ENCODE assay signal across 14 cellular contexts in the genomic region with DNA sequence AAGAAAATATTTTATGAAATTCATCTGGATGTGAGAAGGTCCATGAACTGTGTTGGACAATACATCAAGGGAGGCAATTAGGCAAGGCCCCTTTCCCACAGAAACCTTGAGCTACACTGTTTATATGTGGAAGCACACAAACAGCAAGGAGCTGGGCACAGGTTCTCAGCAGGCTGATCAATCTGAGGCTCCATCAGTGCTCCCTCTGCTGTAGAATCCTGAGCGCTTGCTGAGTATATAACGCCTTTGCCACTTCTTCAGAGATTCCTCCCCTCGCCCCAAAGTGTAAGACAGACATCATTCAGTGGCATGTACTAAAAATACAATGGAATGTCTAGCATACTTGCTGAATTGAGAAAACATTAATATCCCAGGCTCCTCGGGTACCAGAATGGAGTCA.
A peak's percentile ranks its signal among the peaks of the same experiment; 100 is the strongest.
DNase-seq lines count a peak whose midpoint lies in the region; ATAC-seq and TF ChIP-seq lines count a peak whose summit lies in the region.
"Had no signal": no experiment of that assay in that cellular context is flagged by ENCODE, and none has a peak within 500 bp of the region (broad histone marks: within the 10 kb centered on the region; RNA-seq: fewer than 3 reads in every experiment).

No MANE protein-coding gene starts in this region.

- no peak overlapping the region for H4K5ac ChIP-seq in H9 (ENCODE audit: insufficient read length, low read depth, low read length)

- H3K79me2 ChIP-seq in H9 (ENCODE audit: insufficient read depth, low read length) = no peaks in the 10 kb centered on the region
- H3K79me2 ChIP-seq in neural progenitor cell (ENCODE audit: low read depth) = no peaks in the 10 kb centered on the region

- H3K36me3 ChIP-seq in endodermal cell (ENCODE audit: control insufficient read depth, insufficient read depth, low read length) = no peaks in the 10 kb centered on the region
- no peaks in the 10 kb centered on the region for H3K36me3 ChIP-seq in neural progenitor cell
- H3K36me3 ChIP-seq in right atrium auricular region = no peaks in the 10 kb centered on the region

- H3K56ac ChIP-seq in H9 (ENCODE audit: insufficient read length, low read depth, low read length) = no peak overlapping the region

- H3K4ac ChIP-seq in H9 (ENCODE audit: low read depth, low read length) = no peak overlapping the region

- no peak overlapping the region for H2BK12ac ChIP-seq in H9 (ENCODE audit: insufficient read length, low read depth, low read length)

- no peak overlapping the region for H2BK5ac ChIP-seq in H9 (ENCODE audit: insufficient read length, low read length)

- H2AFZ ChIP-seq in H9 (ENCODE audit: low read length) = no peak overlapping the region
- no peak overlapping the region for H2AFZ ChIP-seq in neural progenitor cell (replicated peaks)

- H3K27ac ChIP-seq in H9 (ENCODE audit: insufficient read length, low read depth, low read length) = no peak overlapping the region
- no peak overlapping the region for H3K27ac ChIP-seq in endodermal cell (ENCODE audit: low read depth, low read length)
- H3K27ac ChIP-seq in neural progenitor cell = no peak overlapping the region
- H3K27ac ChIP-seq in right atrium auricular region = no peak overlapping the region

- H3T11ph ChIP-seq in H9 (ENCODE audit: low read length) = no peak overlapping the region

- H2BK15ac ChIP-seq in H9 (ENCODE audit: low read depth, low read length) = no peak overlapping the region

- no peak for ATAC-seq in GM18502 (IDR thresholded peaks at IDR 0.05; ENCODE audit: poor library complexity, unreplicated experiment)
- ATAC-seq: CD8-positive, alpha-beta T cell had no signal

- no peaks in the 10 kb centered on the region for H3K36me3 Mint-ChIP-seq in H9 (ENCODE audit: insufficient read depth in 1 of 3, low read depth in 3 of 3)
- no peaks in the 10 kb centered on the region for H3K36me3 Mint-ChIP-seq in endodermal cell (ENCODE audit: low read depth)
- H3K36me3 Mint-ChIP-seq in neural progenitor cell = no peaks in the 10 kb centered on the region
- H3K36me3 Mint-ChIP-seq: CD14-positive monocyte; CD8-positive, alpha-beta T cell had no signal

- in situ Hi-C loops in astrocyte of the spinal cord (cut with HindIII; ENCODE audit: low sequenced_read_pairs) = no loop called here

- WGBS in H9 (ENCODE audit: extremely low coverage, insufficient read length, low lambda C conversion rate) = no CpG with 5 or more reads among the region's 4 CpGs
- WGBS in endodermal cell (ENCODE audit: insufficient coverage in 1 of 2, insufficient read length in 1 of 2), 2 experiments = 85 to 93% methylated on average over 4 of the region's 4 CpGs

- no peaks in the 10 kb centered on the region for H3K9me3 ChIP-seq in H9 (ENCODE audit: control insufficient read depth, low read depth, low read length)
- no peaks in the 10 kb centered on the region for H3K9me3 ChIP-seq in endodermal cell (ENCODE audit: control insufficient read depth, low read length)
- H3K9me3 ChIP-seq in neural progenitor cell (ENCODE audit: low read depth) = no peaks in the 10 kb centered on the region
- H3K9me3 ChIP-seq in right atrium auricular region = no peaks in the 10 kb centered on the region

- no peaks in the 10 kb centered on the region for H3F3A ChIP-seq in neural progenitor cell (ENCODE audit: low read depth)

- TF ChIP-seq CTCF in H9 (conservative IDR thresholded peaks at IDR 0.05) (peak; percentile 28; the same call in 1 of the 3 replicates), astrocyte of the spinal cord (IDR thresholded peaks at IDR 0.05; ENCODE audit: low read depth, low read length) (peak; percentile 0), endodermal cell (conservative IDR thresholded peaks at IDR 0.05) (peak; percentile 49), neural progenitor cell (IDR thresholded peaks at IDR 0.05) (peak; percentile 17), right atrium auricular region (IDR thresholded peaks at IDR 0.05) (no peak)

- H3K18ac ChIP-seq in H9 (ENCODE audit: insufficient read length, low read depth, low read length) = no peak overlapping the region

- no peak overlapping the region for H3K4me2 ChIP-seq in H9 (ENCODE audit: insufficient read depth, insufficient read length, low read length)
- no peak overlapping the region for H3K4me2 ChIP-seq in neural progenitor cell

- no peaks in the 10 kb centered on the region for H3K23me2 ChIP-seq in H9 (ENCODE audit: insufficient read length, low read depth, low read length, poor library complexity, severe bottlenecking)

- H4K20me1 ChIP-seq in H9 (ENCODE audit: control insufficient read depth, insufficient read depth, insufficient read length) (no peaks in the 10 kb centered on the region), neural progenitor cell (ENCODE audit: low read depth) (no peaks in the 10 kb centered on the region)

- DNase-seq in H9 = no peak
- DNase-seq in astrocyte of the spinal cord (ENCODE audit: low read depth, low spot score) = no peak
- DNase-seq in endodermal cell = no peak
- peak; percentile 34 for DNase-seq in neural progenitor cell (ENCODE audit: low spot score)
- DNase-seq in A172 (ENCODE audit: low spot score) = no peak
- DNase-seq in right atrium auricular region (ENCODE audit: low spot score) = no peak
- DNase-seq: CD8-positive, alpha-beta T cell; COR-L47; DMS153; DMS79 treated with DMSO at 0.1 percent for 48 hours; EL; IMR-90 had no signal

- H3K14ac ChIP-seq in H9 (ENCODE audit: insufficient read depth, low read length) = no peak overlapping the region

- H3K4me1 ChIP-seq in H9 (ENCODE audit: insufficient read depth, low read length) = no peaks in the 10 kb centered on the region
- H3K4me1 ChIP-seq in endodermal cell (ENCODE audit: control insufficient read depth, insufficient read depth, low read length) = no peaks in the 10 kb centered on the region
- H3K4me1 ChIP-seq in neural progenitor cell = no peaks in the 10 kb centered on the region
- H3K4me1 ChIP-seq in right atrium auricular region = no peaks in the 10 kb centered on the region

- H3K27ac Mint-ChIP-seq in H9 (no peak overlapping the region), endodermal cell (no peak overlapping the region), neural progenitor cell (no peak overlapping the region)
- H3K27ac Mint-ChIP-seq: CD14-positive monocyte; CD8-positive, alpha-beta T cell had no signal

- H3K4me3 Mint-ChIP-seq in H9 (no peak overlapping the region), endodermal cell (no peak overlapping the region), neural progenitor cell (no peak overlapping the region)
- H3K4me3 Mint-ChIP-seq: CD14-positive monocyte; CD8-positive, alpha-beta T cell had no signal

- no peak overlapping the region for H2BK120ac ChIP-seq in H9 (ENCODE audit: low read depth, low read length, poor library complexity, severe bottlenecking)

- no peak overlapping the region for H3K23ac ChIP-seq in H9 (ENCODE audit: insufficient read length, low read depth, low read length)

- H3K9ac ChIP-seq in H9 (ENCODE audit: extremely low read depth, insufficient read length, low read length) = no peak overlapping the region
- H3K9ac ChIP-seq in endodermal cell (ENCODE audit: extremely low read depth, low read length, poor library complexity, severe bottlenecking) = no peak overlapping the region
- no peak overlapping the region for H3K9ac ChIP-seq in neural progenitor cell

- no peak overlapping the region for H2AK5ac ChIP-seq in H9 (ENCODE audit: insufficient read length, low read length)

- H4K91ac ChIP-seq in H9 (ENCODE audit: insufficient read length, low read depth, low read length) = no peak overlapping the region

- H4K8ac ChIP-seq in H9 (replicated peaks; ENCODE audit: insufficient read length, low read depth, low read length) = no peak overlapping the region

- H3K4me3 ChIP-seq in astrocyte of the spinal cord (ENCODE audit: low read depth, low read length) (no peak overlapping the region), endodermal cell (ENCODE audit: low read length) (no peak overlapping the region), neural progenitor cell (no peak overlapping the region), right atrium auricular region (no peak overlapping the region)

- H3K27me3 Mint-ChIP-seq in H9 (ENCODE audit: low read depth) = no peaks in the 10 kb centered on the region
- H3K27me3 Mint-ChIP-seq in endodermal cell (ENCODE audit: insufficient read depth) = peaks cover 1% of the 10 kb centered on the region
- H3K27me3 Mint-ChIP-seq in neural progenitor cell (ENCODE audit: insufficient read depth, low read depth) = no peaks in the 10 kb centered on the region

- H3K79me1 ChIP-seq in H9 (ENCODE audit: insufficient read depth, low read depth, low read length, poor library complexity, severe bottlenecking) = no peaks in the 10 kb centered on the region

- H2BK20ac ChIP-seq in H9 (ENCODE audit: low read depth, low read length, poor library complexity, severe bottlenecking) = no peak overlapping the region

- H3K9me3 Mint-ChIP-seq in H9 (no peaks in the 10 kb centered on the region), endodermal cell (no peaks in the 10 kb centered on the region), neural progenitor cell (no peaks in the 10 kb centered on the region)
- H3K9me3 Mint-ChIP-seq: CD8-positive, alpha-beta T cell had no signal

- peaks cover 9 to 13% of the 10 kb centered on the region in 2 experiments for H3K4me1 Mint-ChIP-seq in H9
- H3K4me1 Mint-ChIP-seq in endodermal cell = no peaks in the 10 kb centered on the region
- peaks cover 12% of the 10 kb centered on the region for H3K4me1 Mint-ChIP-seq in neural progenitor cell
- H3K4me1 Mint-ChIP-seq: CD14-positive monocyte had no signal

- H3K27me3 ChIP-seq in H9 (ENCODE audit: insufficient read depth, low read length) (no peaks in the 10 kb centered on the region), endodermal cell (ENCODE audit: control insufficient read depth, insufficient read depth, low read length, poor library complexity, severe bottlenecking) (no peaks in the 10 kb centered on the region), neural progenitor cell (no peaks in the 10 kb centered on the region), right atrium auricular region (no peaks in the 10 kb centered on the region)

Comparison
In these comparisons a context has a peak if more than half of its experiments do, and no peak if none do; other contexts are left out.
1. CTCF ChIP-seq: peak in H9 (single experiment), astrocyte of the spinal cord (single experiment), endodermal cell (single experiment) and neural progenitor cell (single experiment); none in right atrium auricular region (0 of 2).